Comparison of ENCODE assay signal across 8 cellular contexts in the genomic region with DNA sequence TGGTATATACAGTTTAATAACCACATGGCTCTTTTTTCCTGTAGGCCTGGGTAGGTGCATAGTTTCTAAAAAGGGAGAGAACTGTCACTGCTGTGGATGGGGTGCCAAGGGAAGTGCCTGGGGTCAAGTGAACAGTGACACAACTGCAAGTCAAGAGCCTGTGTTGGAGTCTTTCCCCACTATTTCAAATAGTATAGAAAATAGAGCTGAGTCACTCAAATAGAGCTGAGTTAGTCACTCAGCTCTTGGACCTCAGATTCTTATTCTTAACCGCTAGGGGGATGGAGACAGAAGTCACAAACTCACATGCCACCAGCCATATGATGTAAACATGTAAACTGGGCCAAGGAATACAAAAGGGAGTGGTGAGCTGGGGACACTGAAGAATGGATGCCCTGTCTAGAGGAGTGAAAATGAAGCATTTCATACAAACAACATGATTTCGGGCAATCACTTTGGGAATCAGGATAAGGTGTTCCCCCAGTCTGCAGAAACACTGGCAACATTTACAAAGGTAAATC. TPM values are rescaled to one million over a fixed set of nuclear protein-coding genes. Genes with fewer than 3 reads are reported as not detected.
A peak's percentile ranks its signal among the peaks of the same experiment; 100 is the strongest.
DNase-seq lines count a peak whose midpoint lies in the region; ATAC-seq and TF ChIP-seq lines count a peak whose summit lies in the region.

No MANE protein-coding gene starts in this region.

- no peak for TF ChIP-seq POLR2A in adrenal gland (IDR thresholded peaks at IDR 0.05)
- no peak for TF ChIP-seq POLR2A in thyroid gland (IDR thresholded peaks at IDR 0.05)
- no peak for TF ChIP-seq POLR2A in ovary (IDR thresholded peaks at IDR 0.05)

- TF ChIP-seq EP300 in ovary (IDR thresholded peaks at IDR 0.05) = no peak

- peaks cover 35% of the 10 kb centered on the region for H3K36me3 Mint-ChIP-seq in CD4-positive, CD25-positive, alpha-beta regulatory T cell

- H3K4me1 ChIP-seq in CD4-positive, CD25-positive, alpha-beta regulatory T cell (ENCODE audit: control insufficient read depth, insufficient read depth, low read length, poor library complexity, severe bottlenecking) = peaks cover 24% of the 10 kb centered on the region
- peaks cover 11 to 29% of the 10 kb centered on the region in 2 donors for H3K4me1 ChIP-seq in adrenal gland (replicated peaks in 1 of 2)
- peaks cover 16% of the 10 kb centered on the region for H3K4me1 ChIP-seq in iPS-20b (ENCODE audit: insufficient read depth, low read length)
- H3K4me1 ChIP-seq in thyroid gland = peaks cover 12 to 13% of the 10 kb centered on the region in 2 donors
- peaks cover 2% of the 10 kb centered on the region for H3K4me1 ChIP-seq in ovary (ENCODE audit: insufficient read depth)

- peak overlapping the region in 2 of 3 donors; percentile 15 to 22 for H3K27ac Mint-ChIP-seq in CD4-positive, CD25-positive, alpha-beta regulatory T cell

- 29 to 47% (median 41%) methylated on average over 2 of the region's 2 CpGs for WGBS in adrenal gland, 4 donors
- 59 to 67% methylated on average over 2 of the region's 2 CpGs for WGBS in thyroid gland, 2 donors
- WGBS in ovary, 3 donors = 73 to 84% (median 81%) methylated on average over 2 of the region's 2 CpGs

- H3K4me1 Mint-ChIP-seq in CD4-positive, CD25-positive, alpha-beta regulatory T cell = peaks cover 10 to 42% (median 25%) of the 10 kb centered on the region in 4 donors

- no peak overlapping the region for H3K4me3 ChIP-seq in CD4-positive, CD25-positive, alpha-beta regulatory T cell (ENCODE audit: low read depth, low read length)
- H3K4me3 ChIP-seq in adrenal gland = no peak overlapping the region
- 0 out of 2 replicates have a peak overlapping the region, but pooled peaks have one; percentile 26 for H3K4me3 ChIP-seq in iPS-20b (ENCODE audit: low read length)
- no peak overlapping the region for H3K4me3 ChIP-seq in thyroid gland (replicated peaks in 1 of 3)
- H3K4me3 ChIP-seq in ovary = no peak overlapping the region

- H3K9me3 Mint-ChIP-seq in CD4-positive, CD25-positive, alpha-beta regulatory T cell = no peaks in the 10 kb centered on the region

- peak in 2 of 3 donors; percentile 59 to 79 for DNase-seq in CD4-positive, CD25-positive, alpha-beta regulatory T cell
- DNase-seq in NCI-H510A (lab: John Stamatoyannopoulos, UW) (peak; percentile 11), adrenal gland (peak in 5 of 7 donors; percentile 36 to 74 (median 58)), thyroid gland (no peak), activated gamma-delta T cell treated with Interleukin-2 at 50 U/mL for 16 hours (no peak), ovary (no peak)

- no peaks in the 10 kb centered on the region for H3K27me3 ChIP-seq in CD4-positive, CD25-positive, alpha-beta regulatory T cell (ENCODE audit: control insufficient read depth, insufficient read depth, low read length)
- H3K27me3 ChIP-seq in adrenal gland (no peaks in the 10 kb centered on the region), iPS-20b (ENCODE audit: insufficient read depth, low read length) (peaks cover 9% of the 10 kb centered on the region; the same call in 1 of the 2 replicates), thyroid gland (no peaks in the 10 kb centered on the region), ovary (no peaks in the 10 kb centered on the region)

- H3K9me3 ChIP-seq in CD4-positive, CD25-positive, alpha-beta regulatory T cell (ENCODE audit: control insufficient read depth in 2 of 2, low read length in 2 of 2) = no peaks in the 10 kb centered on the region
- H3K9me3 ChIP-seq in adrenal gland (replicated peaks in 1 of 3) = no peaks in the 10 kb centered on the region
- no peaks in the 10 kb centered on the region for H3K9me3 ChIP-seq in iPS-20b (ENCODE audit: insufficient read depth, low read depth, low read length)
- no peaks in the 10 kb centered on the region for H3K9me3 ChIP-seq in thyroid gland
- no peaks in the 10 kb centered on the region for H3K9me3 ChIP-seq in ovary

- H3K27ac ChIP-seq in CD4-positive, CD25-positive, alpha-beta regulatory T cell (ENCODE audit: insufficient read depth, low read length, poor library complexity, severe bottlenecking) = no peak overlapping the region
- H3K27ac ChIP-seq in adrenal gland (peak overlapping the region in 4 of 5 donors; percentile 19 to 98 (median 76)), iPS-20b (ENCODE audit: low read length) (peak overlapping the region; percentile 5), thyroid gland (peak overlapping the region in 1 of 3 donors; percentile 3), ovary (no peak overlapping the region)

- H3K36me3 ChIP-seq in CD4-positive, CD25-positive, alpha-beta regulatory T cell (ENCODE audit: control insufficient read depth, insufficient read depth, low read length) = peaks cover 8% of the 10 kb centered on the region
- peaks cover 0 to 26% of the 10 kb centered on the region in 2 donors for H3K36me3 ChIP-seq in adrenal gland (replicated peaks in 1 of 2)
- peaks cover 45% of the 10 kb centered on the region for H3K36me3 ChIP-seq in iPS-20b (ENCODE audit: insufficient read depth, low read depth, low read length)
- peaks cover 0 to 4% of the 10 kb centered on the region in 2 donors for H3K36me3 ChIP-seq in thyroid gland
- H3K36me3 ChIP-seq in ovary = no peaks in the 10 kb centered on the region

- ATAC-seq in CD4-positive, CD25-positive, alpha-beta regulatory T cell (ENCODE audit: low read depth in 2 of 2) = no peak
- ATAC-seq in GM18867 (IDR thresholded peaks at IDR 0.05; ENCODE audit: unreplicated experiment) = peak; percentile 28

- TF ChIP-seq CTCF in adrenal gland (IDR thresholded peaks at IDR 0.05) (peak; percentile 31 to 83 (median 72)), thyroid gland (IDR thresholded peaks at IDR 0.05) (peak in 4 of 6 experiments; percentile 26 to 52 (median 39)), ovary (IDR thresholded peaks at IDR 0.05) (no peak)

- H3K4me3 Mint-ChIP-seq in CD4-positive, CD25-positive, alpha-beta regulatory T cell = peak overlapping the region; percentile 49 to 75 (median 58)

- intact Hi-C loops in adrenal gland (cut with DNase I) = no loop called here
- intact Hi-C loops in thyroid gland (cut with DNase I) = no loop called here
- intact Hi-C loops in ovary (cut with DNase I) = loop anchor here in 1 of 4 donors (5.0 kb wide), 1 partner anchor 45 kb away; no protein-coding TSS in a partner anchor

- no peaks in the 10 kb centered on the region for H3K27me3 Mint-ChIP-seq in CD4-positive, CD25-positive, alpha-beta regulatory T cell

- H3K9ac ChIP-seq in iPS-20b (ENCODE audit: low read depth, low read length) = no peak overlapping the region

RNA-seq across cellular contexts. Expression of a gene that starts 2.1 kb away (rescaled TPM):
- total RNA-seq in CD4-positive, CD25-positive, alpha-beta regulatory T cell = 27.4 TPM
- 100 to 1,000 TPM in 1 of 4 donors, 10 to 100 TPM in 3; 57.5 to 109 (median 68.6) TPM for polyA plus RNA-seq in CD4-positive, CD25-positive, alpha-beta regulatory T cell
- total RNA-seq in adrenal gland (100 to 1,000 TPM; 133 to 200 (median 146) TPM), thyroid gland (10 to 100 TPM; 20.7 to 43.0 (median 36.3) TPM), ovary (10 to 100 TPM; 16.2 to 41.1 (median 26.8) TPM)
- polyA plus RNA-seq in adrenal gland (100 to 1,000 TPM; 100 to 177 (median 158) TPM), ovary (10 to 100 TPM; 31.6 to 48.4 TPM)

RNA-seq across cellular contexts. Expression of a gene that starts 30.5 kb away (rescaled TPM):
- 3.9 TPM for total RNA-seq in CD4-positive, CD25-positive, alpha-beta regulatory T cell
- polyA plus RNA-seq in CD4-positive, CD25-positive, alpha-beta regulatory T cell = 10 to 100 TPM; 17.3 to 79.9 (median 40.7) TPM
- total RNA-seq in adrenal gland (100 to 1,000 TPM; 161 to 258 (median 209) TPM), thyroid gland (100 to 1,000 TPM; 151 to 210 (median 171) TPM), ovary (100 to 1,000 TPM in 6 of 7 donors, 10 to 100 TPM in 1; 98.1 to 161 (median 156) TPM)
- polyA plus RNA-seq in adrenal gland (100 to 1,000 TPM; 161 to 332 (median 229) TPM), ovary (100 to 1,000 TPM; 138 to 252 TPM)

Comparison
In these comparisons a context has a peak if more than half of its experiments do, and no peak if none do; other contexts are left out.
1. DNase-seq: peak in CD4-positive, CD25-positive, alpha-beta regulatory T cell (2 of 3), NCI-H510A (single experiment) and adrenal gland (5 of 7); none in thyroid gland (0 of 2), activated gamma-delta T cell treated with Interleukin-2 at 50 U/mL for 16 hours (single experiment) and ovary (0 of 5).
2. H3K27ac ChIP-seq: peak in adrenal gland (4 of 5) and iPS-20b (single experiment); none in CD4-positive, CD25-positive, alpha-beta regulatory T cell (single experiment) and ovary (0 of 2).
3. CTCF ChIP-seq: peak in adrenal gland (6 of 6) and thyroid gland (4 of 6); none in ovary (0 of 3).
4. RNA of a gene that starts 30.5 kb away (total RNA-seq): 161 to 258 TPM in adrenal gland, 151 to 210 TPM in thyroid gland and 98.1 to 161 TPM in ovary; 3.9 TPM in CD4-positive, CD25-positive, alpha-beta regulatory T cell (single experiment); every median in the first group is over 10 times any median in the second.